Comparison of ENCODE assay signal across 8 cellular contexts in the genomic region with DNA sequence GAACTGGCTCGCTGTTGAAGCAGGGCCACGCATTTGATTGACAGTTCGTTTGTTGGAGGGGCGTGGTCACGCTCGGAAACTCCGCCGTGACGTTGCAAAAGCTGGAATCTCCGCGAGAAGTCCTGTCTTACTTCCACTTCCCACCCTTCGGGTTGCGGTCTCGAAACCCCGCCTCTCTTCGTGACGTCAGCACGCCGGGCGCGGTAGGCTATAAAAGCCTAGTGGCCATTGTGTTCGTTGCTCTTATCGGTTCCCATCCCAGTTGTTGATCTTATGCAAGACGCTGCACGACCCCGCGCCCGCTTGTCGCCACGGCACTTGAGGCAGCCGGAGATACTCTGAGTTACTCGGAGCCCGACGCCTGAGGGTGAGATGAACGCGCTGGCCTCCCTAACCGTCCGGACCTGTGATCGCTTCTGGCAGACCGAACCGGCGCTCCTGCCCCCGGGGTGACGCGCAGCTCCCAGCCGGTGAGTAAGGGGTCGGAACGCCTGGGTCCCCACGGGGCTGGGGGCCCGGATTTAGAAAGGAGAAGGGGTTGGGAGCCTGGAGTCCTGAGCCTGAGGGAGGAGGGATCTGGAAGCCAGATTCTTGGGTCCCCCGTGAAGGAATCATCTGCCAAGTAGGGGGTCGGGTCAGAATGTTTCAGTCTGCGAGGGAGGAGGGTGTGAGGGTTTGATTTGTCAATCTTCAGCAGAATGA.
A peak's percentile ranks its signal among the peaks of the same experiment; 100 is the strongest.
DNase-seq lines count a peak whose midpoint lies in the region; ATAC-seq and TF ChIP-seq lines count a peak whose summit lies in the region.

A gene (plus strand): TSS at position 240 of the 702 bp plus-strand sequence. CDS start 813 bp downstream, outside the sequence.

- H3K4me1 Mint-ChIP-seq in dendritic cell treated with granulocyte-macrophage colony-stimulating factor and Interleukin-4, amounts not matched to agents 40 ng/mL and 50 ng/mL, for 4 days (ENCODE audit: low read depth), result peaks cover 52% of the 10 kb centered on the region

- DNase-seq in AG04449 (ENCODE audit: low read depth, low spot score) (peak; percentile 88), NCI-H82 (lab: John Stamatoyannopoulos, UW) (peak; percentile 98), left kidney (ENCODE audit: low read depth, low spot score) (peak; percentile 99)
- DNase-seq in activated CD4-positive, alpha-beta T cell treated with anti-CD3 and anti-CD28 coated beads, Interleukin-2, amount 50 U/mL, for 4 hours, result peak; percentile 98 to 99
- DNase-seq in stimulated activated CD4-positive, alpha-beta T cell treated with anti-CD3 and anti-CD28 coated beads, Interleukin-1b, Interleukin-23, amount 100 ng/mL, for 48 hours, result peak; percentile 99

- H3K4me3 Mint-ChIP-seq in dendritic cell treated with granulocyte-macrophage colony-stimulating factor and Interleukin-4, amounts not matched to agents 40 ng/mL and 50 ng/mL, for 4 days, result peak within 1 kb of the TSS; percentile 100

- H3K36me3 Mint-ChIP-seq in dendritic cell treated with granulocyte-macrophage colony-stimulating factor and Interleukin-4, amounts not matched to agents 40 ng/mL and 50 ng/mL, for 4 days (ENCODE audit: low read depth), result peaks cover 52% of the 10 kb centered on the region

- no peak for TF ChIP-seq CTCF in AG04449 (IDR thresholded peaks at IDR 0.05; ENCODE audit: insufficient read depth, low read length, missing control alignments)

- peak within 1 kb of the TSS; percentile 100 for H3K4me3 ChIP-seq in AG04449 (ENCODE audit: low read depth, low read length)

- peak; percentile 100 for TF ChIP-seq POLR2A in GM18951 (IDR thresholded peaks at IDR 0.05; ENCODE audit: extremely low read depth, insufficient read depth, insufficient read length)

- intact Hi-C loops in dendritic cell treated with granulocyte-macrophage colony-stimulating factor and Interleukin-4, amounts not matched to agents 40 ng/mL and 50 ng/mL, for 4 days (cut with micrococcal nuclease), result loop anchor here (1.0 to 2.0 kb wide), 2 partner anchors 34 to 95 kb away; no protein-coding TSS in a partner anchor

- peaks cover 7% of the 10 kb centered on the region for H3K27me3 Mint-ChIP-seq in dendritic cell treated with granulocyte-macrophage colony-stimulating factor and Interleukin-4, amounts not matched to agents 40 ng/mL and 50 ng/mL, for 4 days

- in situ Hi-C loops in GM18951 (cut with MboI; ENCODE audit: low sequenced_read_pairs, unreplicated experiment), result no loop called here

- ATAC-seq in HG03571 (IDR thresholded peaks at IDR 0.05; ENCODE audit: unreplicated experiment), result peak; percentile 45

- POLR2A ChIA-PET in AG04449 (lab: Yijun Ruan, JAX), result interaction anchor here (0.6 to 8.1 kb wide), 24 partner anchors 9 to 1342 kb away, joined by 3 to 119 read pairs (median 4); a partner anchor contains a TSS

- CTCF ChIA-PET in AG04449 (lab: Yijun Ruan, JAX), result interaction anchor here (0.6 to 2.4 kb wide), 7 partner anchors 30 to 121 kb away, joined by 3 to 12 read pairs (median 6); a partner anchor contains a TSS

- H3K27ac Mint-ChIP-seq in dendritic cell treated with granulocyte-macrophage colony-stimulating factor and Interleukin-4, amounts not matched to agents 40 ng/mL and 50 ng/mL, for 4 days, result peak within 1 kb of the TSS; percentile 100

- no peaks in the 10 kb centered on the region for H3K9me3 Mint-ChIP-seq in dendritic cell treated with granulocyte-macrophage colony-stimulating factor and Interleukin-4, amounts not matched to agents 40 ng/mL and 50 ng/mL, for 4 days

Comparison
In these comparisons a context has a peak if more than half of its experiments do, and no peak if none do; other contexts are left out.
1. Peak in every context shown above with its lines: DNase-seq, ATAC-seq and H3K4me3 ChIP-seq.